Comparison of ENCODE assay signal across 8 cellular contexts in genomic region chr19:41298327-41298964, GRCh38. TPM values are rescaled to one million over a fixed set of nuclear protein-coding genes. Genes with fewer than 3 reads are reported as not detected.
DNase-seq lines count a peak whose midpoint lies in the region; ATAC-seq lines count a peak whose summit lies in the region.

No MANE protein-coding gene starts in this region.

- intact Hi-C loops in Right ventricle myocardium inferior (cut with DNase I) = loop anchor here (1.0 kb wide), 1 partner anchor 34 kb away; the partner anchor contains the start of gene HNRNPUL1

- peak; percentile 27 for ATAC-seq in HG03280 (IDR thresholded peaks at IDR 0.05; ENCODE audit: unreplicated experiment)
- peak; percentile 83 for ATAC-seq in Right ventricle myocardium inferior

- peak; percentile 75 for DNase-seq in Daoy (ENCODE audit: low read depth)
- DNase-seq in activated T-helper 9 cell treated with anti-CD3 and anti-CD28 coated beads, Interleukin-2, amount 50 U/mL, for 16 hours (ENCODE audit: low read depth) = peak; percentile 34
- peak; percentile 92 for DNase-seq in Right ventricle myocardium inferior (ENCODE audit: missing footprints)
- DNase-seq in renal cortical epithelial cell (ENCODE audit: low read depth) = peak; percentile 77
- no peak for DNase-seq in GOT3 (lab: John Stamatoyannopoulos, UW)
- no peak for DNase-seq in NCI-H187 treated with DMSO at 0.1 percent for 48 hours (lab: John Stamatoyannopoulos, UW)
- DNase-seq in stimulated activated CD4-positive, alpha-beta T cell treated with anti-CD3 and anti-CD28 coated beads, Interleukin-12 subunit alpha, Interleukin-12 subunit beta, amount 100 ng/mL, for 4 hours = no peak

RNA-seq across cellular contexts. Expression of gene CCDC97, which starts 11.5 kb away (rescaled TPM):
- 16.0 and 16.9 TPM in 2 replicates for total RNA-seq in Daoy (2014; rRNA removed; shearing (Covaris generic))
- total RNA-seq in Right ventricle myocardium inferior = 14.6 TPM
- 5.2 and 15.0 TPM in 2 replicates for total RNA-seq in renal cortical epithelial cell

RNA-seq across cellular contexts. Expression of gene HNRNPUL1, which starts 34.3 kb away (rescaled TPM):
- total RNA-seq in Daoy (2014; rRNA removed; shearing (Covaris generic)) = 148 and 172 TPM in 2 replicates
- total RNA-seq in Right ventricle myocardium inferior (110 TPM), renal cortical epithelial cell (68.1 and 131 TPM in 2 replicates)

RNA-seq across cellular contexts. Expression of gene TGFB1, which starts 55.3 kb away (rescaled TPM):
- total RNA-seq in Daoy (2014; rRNA removed; shearing (Covaris generic)) = 9.1 and 35.6 TPM in 2 replicates
- total RNA-seq in Right ventricle myocardium inferior (15.0 TPM), renal cortical epithelial cell (4.9 and 44.8 TPM in 2 replicates)

Comparison
In these comparisons a context has a peak if more than half of its experiments do, and no peak if none do; other contexts are left out.
1. DNase-seq: peak in Daoy (single experiment), activated T-helper 9 cell treated with anti-CD3 and anti-CD28 coated beads, Interleukin-2, amount 50 U/mL, for 16 hours (single experiment), Right ventricle myocardium inferior (single experiment) and renal cortical epithelial cell (single experiment); none in GOT3 (single experiment), NCI-H187 treated with DMSO at 0.1 percent for 48 hours (single experiment) and stimulated activated CD4-positive, alpha-beta T cell treated with anti-CD3 and anti-CD28 coated beads, Interleukin-12 subunit alpha, Interleukin-12 subunit beta, amount 100 ng/mL, for 4 hours (single experiment).